In genomic region chr10:31650010-31650409, GRCh38 we compare ENCODE assay signal across 10 cellular contexts.
DNase-seq lines count a peak whose midpoint lies in the region; ATAC-seq and TF ChIP-seq lines count a peak whose summit lies in the region.
"Had no signal": no experiment of that assay in that cellular context is flagged by ENCODE, and none has a peak within 500 bp of the region (broad histone marks: within the 10 kb centered on the region; RNA-seq: fewer than 3 reads in every experiment).

No MANE protein-coding gene starts in this region.

- H3K4me3 Mint-ChIP-seq in T-helper 2 cell treated with Interferon-gamma antibody and Interleukin-4, amounts not matched to agents 5 μg/mL and 100 μg/mL, for 36 hours: no peak overlapping the region
- no peak overlapping the region for H3K4me3 Mint-ChIP-seq in CD8-positive, alpha-beta T cell
- H3K4me3 Mint-ChIP-seq: stimulated activated naive B cell treated with anti-CD40 and anti-IgM and Interleukin-4, amounts not matched to agents 10 μg/mL and 1 μg/mL and 100 μg/mL, for 72 hours had no signal

- H3K27me3 ChIP-seq in CD8-positive, alpha-beta T cell (ENCODE audit: insufficient read depth, low read length): no peaks in the 10 kb centered on the region

- H3K27me3 Mint-ChIP-seq in T-helper 2 cell treated with Interferon-gamma antibody and Interleukin-4, amounts not matched to agents 5 μg/mL and 100 μg/mL, for 36 hours (ENCODE audit: low read depth): peaks cover 17% of the 10 kb centered on the region
- peaks cover 7% of the 10 kb centered on the region for H3K27me3 Mint-ChIP-seq in CD8-positive, alpha-beta T cell (ENCODE audit: low read depth)

- peak; percentile 77 for DNase-seq in AG08396 (ENCODE audit: low spot score)
- peak; percentile 96 for DNase-seq in RPMI7951 (ENCODE audit: low read depth)
- peak; percentile 69 for DNase-seq in fibroblast of the conjunctiva (ENCODE audit: low read depth)
- DNase-seq in omental fat pad (ENCODE audit: low spot score): peak; percentile 47
- DNase-seq in T-helper 2 cell treated with Interferon-gamma antibody and Interleukin-4, amounts not matched to agents 5 μg/mL and 100 μg/mL, for 36 hours (ENCODE audit: low spot score): no peak
- no peak for DNase-seq in CD8-positive, alpha-beta T cell
- no peak for DNase-seq in effector CD4-positive, alpha-beta T cell
- DNase-seq: NCI-H2171; stimulated activated naive B cell treated with anti-CD40 and anti-IgM and Interleukin-4, amounts not matched to agents 10 μg/mL and 1 μg/mL and 100 μg/mL, for 72 hours had no signal

- H3K36me3 ChIP-seq in CD8-positive, alpha-beta T cell (ENCODE audit: insufficient read depth, low read length): no peaks in the 10 kb centered on the region

- TF ChIP-seq CTCF in omental fat pad (IDR thresholded peaks at IDR 0.05): no peak
- TF ChIP-seq CTCF in CD8-positive, alpha-beta T cell (IDR thresholded peaks at IDR 0.05): no peak

- no peaks in the 10 kb centered on the region for H3K36me3 Mint-ChIP-seq in T-helper 2 cell treated with Interferon-gamma antibody and Interleukin-4, amounts not matched to agents 5 μg/mL and 100 μg/mL, for 36 hours (ENCODE audit: low read depth)
- H3K36me3 Mint-ChIP-seq in CD8-positive, alpha-beta T cell: no peaks in the 10 kb centered on the region
- H3K36me3 Mint-ChIP-seq: stimulated activated naive B cell treated with anti-CD40 and anti-IgM and Interleukin-4, amounts not matched to agents 10 μg/mL and 1 μg/mL and 100 μg/mL, for 72 hours had no signal

- ATAC-seq in omental fat pad (ENCODE audit: low FRiP score) (peak; percentile 70), HG03280 (IDR thresholded peaks at IDR 0.05; ENCODE audit: unreplicated experiment) (no peak)
- ATAC-seq in CD8-positive, alpha-beta T cell: no peak
- ATAC-seq: stimulated activated naive B cell treated with anti-CD40 and anti-IgM and Interleukin-4, amounts not matched to agents 10 μg/mL and 1 μg/mL and 100 μg/mL, for 72 hours had no signal

- POLR2A ChIA-PET in CD8-positive, alpha-beta T cell (lab: Charles Lee): no interaction called here

- CTCF ChIA-PET in CD8-positive, alpha-beta T cell (lab: Charles Lee): no interaction called here

- no peaks in the 10 kb centered on the region for H3K4me1 ChIP-seq in CD8-positive, alpha-beta T cell (ENCODE audit: insufficient read depth, low read length)

- H3K27ac Mint-ChIP-seq in T-helper 2 cell treated with Interferon-gamma antibody and Interleukin-4, amounts not matched to agents 5 μg/mL and 100 μg/mL, for 36 hours: no peak overlapping the region
- H3K27ac Mint-ChIP-seq in CD8-positive, alpha-beta T cell: no peak overlapping the region
- H3K27ac Mint-ChIP-seq: stimulated activated naive B cell treated with anti-CD40 and anti-IgM and Interleukin-4, amounts not matched to agents 10 μg/mL and 1 μg/mL and 100 μg/mL, for 72 hours had no signal

- no peak overlapping the region for H3K4me3 ChIP-seq in CD8-positive, alpha-beta T cell (ENCODE audit: low read depth, low read length)

- intact Hi-C loops in CD8-positive, alpha-beta T cell (cut with DNase I, micrococcal nuclease): no loop called here

- H3K4me1 Mint-ChIP-seq in T-helper 2 cell treated with Interferon-gamma antibody and Interleukin-4, amounts not matched to agents 5 μg/mL and 100 μg/mL, for 36 hours (ENCODE audit: low read depth): no peaks in the 10 kb centered on the region
- no peaks in the 10 kb centered on the region for H3K4me1 Mint-ChIP-seq in CD8-positive, alpha-beta T cell (ENCODE audit: low read depth)
- H3K4me1 Mint-ChIP-seq: stimulated activated naive B cell treated with anti-CD40 and anti-IgM and Interleukin-4, amounts not matched to agents 10 μg/mL and 1 μg/mL and 100 μg/mL, for 72 hours had no signal

- H3K9me3 ChIP-seq in CD8-positive, alpha-beta T cell (ENCODE audit: low read length): no peaks in the 10 kb centered on the region

- H3K9me3 Mint-ChIP-seq in T-helper 2 cell treated with Interferon-gamma antibody and Interleukin-4, amounts not matched to agents 5 μg/mL and 100 μg/mL, for 36 hours: no peaks in the 10 kb centered on the region
- H3K9me3 Mint-ChIP-seq in CD8-positive, alpha-beta T cell: no peaks in the 10 kb centered on the region
- H3K9me3 Mint-ChIP-seq: stimulated activated naive B cell treated with anti-CD40 and anti-IgM and Interleukin-4, amounts not matched to agents 10 μg/mL and 1 μg/mL and 100 μg/mL, for 72 hours had no signal

- H3K27ac ChIP-seq in CD8-positive, alpha-beta T cell (ENCODE audit: low read depth, low read length): no peak overlapping the region

Comparison
In these comparisons a context has a peak if more than half of its experiments do, and no peak if none do; other contexts are left out.
1. DNase-seq: peak in AG08396 (single experiment), RPMI7951 (single experiment), fibroblast of the conjunctiva (single experiment) and omental fat pad (single experiment); none in T-helper 2 cell treated with Interferon-gamma antibody and Interleukin-4, amounts not matched to agents 5 μg/mL and 100 μg/mL, for 36 hours (single experiment), CD8-positive, alpha-beta T cell (0 of 7) and effector CD4-positive, alpha-beta T cell (single experiment).